In the genomic region with DNA sequence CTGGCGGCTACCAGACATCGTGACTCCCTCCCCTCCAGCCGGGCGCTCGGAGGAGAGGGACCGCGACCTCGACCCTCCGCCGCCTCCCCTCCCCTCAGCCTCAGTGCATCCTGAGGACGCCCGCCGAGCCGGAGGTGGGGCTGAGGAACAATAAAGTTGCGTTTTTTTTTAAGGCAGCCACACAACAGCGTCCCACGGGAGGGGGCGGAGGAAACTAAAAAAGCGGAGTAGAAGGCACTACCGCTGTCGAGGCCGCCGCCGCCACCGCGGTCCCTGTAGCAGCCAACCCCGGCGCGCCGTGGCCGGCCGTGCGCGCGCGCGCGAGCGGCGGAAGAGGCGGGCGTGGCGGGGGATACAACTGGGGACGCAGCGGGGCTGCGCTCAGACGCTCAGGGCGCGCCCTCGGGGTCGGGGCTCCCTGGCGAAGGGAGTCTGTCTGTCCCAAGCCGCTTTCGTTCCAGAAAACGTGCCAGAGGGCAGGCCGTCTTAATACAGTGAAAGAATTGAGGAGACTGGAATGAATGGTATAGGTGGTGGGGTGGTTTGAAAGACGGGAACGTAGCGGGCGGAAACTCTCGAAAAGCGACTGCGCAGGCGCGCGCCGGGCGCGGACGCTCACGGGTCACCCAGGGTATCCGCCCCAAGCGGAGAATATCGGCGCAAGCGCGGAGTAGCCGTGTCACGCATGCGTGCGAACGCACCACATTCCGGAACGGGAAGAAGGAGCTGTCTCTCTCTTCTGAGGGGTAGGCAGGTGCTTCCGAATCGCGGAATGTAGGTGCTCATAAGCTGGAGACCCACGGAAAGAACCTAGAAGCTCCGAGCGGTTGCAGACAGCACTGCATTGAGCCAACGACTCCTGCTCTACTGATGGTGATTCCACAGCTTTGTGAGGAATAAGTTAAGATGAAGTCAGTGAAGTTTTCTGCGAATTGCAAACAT, we compare ENCODE assay signal across 8 cellular contexts. TPM values are rescaled to one million over a fixed set of nuclear protein-coding genes. Genes with fewer than 3 reads are reported as not detected.
A peak's percentile ranks its signal among the peaks of the same experiment; 100 is the strongest.
DNase-seq lines count a peak whose midpoint lies in the region; ATAC-seq and TF ChIP-seq lines count a peak whose summit lies in the region.

A gene (minus strand): TSS at position 326 of the 942 bp plus-strand sequence. CDS start 308 bp downstream, at position 18.

- DNase-seq in H7 (peak; percentile 92), M059J (ENCODE audit: low read depth) (peak; percentile 94), SHP77 (lab: John Stamatoyannopoulos, UW) (peak; percentile 94 to 96), fibroblast of the aortic adventitia (ENCODE audit: low read depth) (peak; percentile 94), nephron progenitor cell (peak; percentile 96)
- DNase-seq in activated effector memory CD4-positive, alpha-beta T cell treated with Interleukin-2 at 50 U/mL for 16 hours = peak; percentile 95
- peak; percentile 88 to 93 for DNase-seq in stimulated activated naive CD8-positive, alpha-beta T cell treated with anti-CD3 and anti-CD28 coated beads, Interleukin-15, amount 100 ng/mL, for 72 hours

- H3K36me3 Mint-ChIP-seq in nephron progenitor cell (ENCODE audit: low read depth) = peaks cover 7% of the 10 kb centered on the region

- H3K4me1 ChIP-seq in ES-I3 (ENCODE audit: insufficient read depth, low read length) = peaks cover 12% of the 10 kb centered on the region

- H3K27ac Mint-ChIP-seq in nephron progenitor cell = peak within 1 kb of the TSS; percentile 99
- peak within 1 kb of the TSS; percentile 97 to 99 for H3K27ac Mint-ChIP-seq in stimulated activated naive CD8-positive, alpha-beta T cell treated with anti-CD3 and anti-CD28 coated beads, Interleukin-15, amount 100 ng/mL, for 72 hours

- H3K9me3 ChIP-seq in ES-I3 (ENCODE audit: control insufficient read depth, insufficient read depth, low read length) = no peaks in the 10 kb centered on the region

- peaks cover 40% of the 10 kb centered on the region for H3K4me1 Mint-ChIP-seq in nephron progenitor cell
- peaks cover 39% of the 10 kb centered on the region for H3K4me1 Mint-ChIP-seq in stimulated activated naive CD8-positive, alpha-beta T cell treated with anti-CD3 and anti-CD28 coated beads, Interleukin-15, amount 100 ng/mL, for 72 hours

- peak; percentile 89 for ATAC-seq in stimulated activated naive CD8-positive, alpha-beta T cell treated with anti-CD3 and anti-CD28 coated beads, Interleukin-15, amount 100 ng/mL, for 72 hours

- TF ChIP-seq CTCF in fibroblast of the aortic adventitia (IDR thresholded peaks at IDR 0.05; ENCODE audit: insufficient read depth, low read length) (no peak), nephron progenitor cell (IDR thresholded peaks at IDR 0.05) (no peak)

- no peaks in the 10 kb centered on the region for H3K9me3 Mint-ChIP-seq in nephron progenitor cell
- no peaks in the 10 kb centered on the region for H3K9me3 Mint-ChIP-seq in stimulated activated naive CD8-positive, alpha-beta T cell treated with anti-CD3 and anti-CD28 coated beads, Interleukin-15, amount 100 ng/mL, for 72 hours

- no peaks in the 10 kb centered on the region for H3K36me3 ChIP-seq in ES-I3 (ENCODE audit: insufficient read depth, low read length)
- H3K36me3 ChIP-seq in H7 (replicated peaks; ENCODE audit: control insufficient read depth, insufficient read depth, low read length) = no peaks in the 10 kb centered on the region

- H3K4me3 ChIP-seq in H7 (ENCODE audit: insufficient read depth, low read depth, low read length) (peak within 1 kb of the TSS; percentile 99), fibroblast of the aortic adventitia (ENCODE audit: low read depth, low read length) (peak within 1 kb of the TSS; percentile 80)

- peak within 1 kb of the TSS; percentile 98 for H3K4me3 Mint-ChIP-seq in nephron progenitor cell
- peak within 1 kb of the TSS; percentile 96 to 98 for H3K4me3 Mint-ChIP-seq in stimulated activated naive CD8-positive, alpha-beta T cell treated with anti-CD3 and anti-CD28 coated beads, Interleukin-15, amount 100 ng/mL, for 72 hours

- H3K9ac ChIP-seq in ES-I3 (ENCODE audit: low read depth, low read length) = peak within 1 kb of the TSS; percentile 86

- H3K27me3 Mint-ChIP-seq in nephron progenitor cell (ENCODE audit: low read depth, poor library complexity) = peaks cover 7% of the 10 kb centered on the region
- H3K27me3 Mint-ChIP-seq in stimulated activated naive CD8-positive, alpha-beta T cell treated with anti-CD3 and anti-CD28 coated beads, Interleukin-15, amount 100 ng/mL, for 72 hours = no peaks in the 10 kb centered on the region

- H3K27me3 ChIP-seq in H7 (ENCODE audit: control insufficient read depth, insufficient read depth, low read length) = no peaks in the 10 kb centered on the region

RNA-seq across cellular contexts. Expression of the gene that starts here (rescaled TPM):
- total RNA-seq in H7 (2014; rRNA removed; shearing (Covaris generic)) = 61.9 and 69.6 TPM in 2 replicates
- 42.6 and 46.1 TPM in 2 replicates for total RNA-seq in M059J (2014; rRNA removed; shearing (Covaris generic))
- 56.6 and 177 TPM in 2 replicates for total RNA-seq in fibroblast of the aortic adventitia (ENCODE audit: low replicate concordance)

Comparison
In these comparisons a context has a peak if more than half of its experiments do, and no peak if none do; other contexts are left out.
1. Peak in every context shown above with its lines: DNase-seq, ATAC-seq and H3K4me3 ChIP-seq.